In the genomic region with DNA sequence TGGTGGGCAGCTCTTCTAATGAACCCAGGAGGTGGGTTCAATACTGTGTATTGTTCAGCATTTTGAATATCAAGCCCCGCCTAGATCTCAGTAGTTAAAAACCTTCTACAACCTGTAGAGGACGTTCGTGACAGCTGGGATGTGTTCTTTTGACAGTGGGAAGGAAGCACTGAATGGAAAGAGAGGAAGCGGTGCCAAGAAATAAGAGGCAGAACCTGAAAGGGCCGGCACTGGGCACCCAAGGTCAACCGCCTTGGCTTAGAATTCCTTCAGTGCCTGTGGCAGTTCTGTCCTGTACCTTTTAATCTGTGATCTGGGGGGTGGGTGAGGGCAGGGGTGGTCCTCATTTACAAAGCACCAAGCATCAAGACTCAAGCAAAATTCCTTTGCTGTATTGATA, we compare ENCODE assay signal across 23 cellular contexts.
"Had no signal": no experiment of that assay in that cellular context is flagged by ENCODE, and none has a peak within 500 bp of the region (broad histone marks: within the 10 kb centered on the region; RNA-seq: fewer than 3 reads in every experiment).

No MANE protein-coding gene starts in this region.

- H2AFZ ChIP-seq: parathyroid adenoma had no signal

- H3K79me2 ChIP-seq: parathyroid adenoma had no signal

- H3K27ac ChIP-seq: esophagus squamous epithelium, foreskin keratinocyte, lower lobe of right lung, parathyroid adenoma, prostate gland, sigmoid colon, skin epidermis, thoracic aorta had no signal

- H3K9me3 ChIP-seq: esophagus squamous epithelium, lower lobe of right lung, prostate gland, sigmoid colon, thoracic aorta had no signal

- H3K4me3 ChIP-seq: esophagus squamous epithelium, lower lobe of right lung, prostate gland, sigmoid colon, skin epidermis, thoracic aorta had no signal

- DNase-seq: cerebellar nuclear complex; esophagus squamous epithelium; foreskin keratinocyte; hippocampal formation; kidney glomerular epithelial cell; lower lobe of right lung; midbrain; naive B cell; occipital lobe; retina; sigmoid colon; stimulated activated CD4-positive, alpha-beta T cell treated with anti-CD3 and anti-CD28 coated beads, Interleukin-2, amount 100 ng/mL, for 24 hours; stimulated activated CD4-positive, alpha-beta T cell treated with anti-CD3 and anti-CD28 coated beads, Interleukin-4, amount 100 ng/mL, for 4 hours; stimulated activated naive B cell treated with anti-CD40 and anti-IgM and Interleukin-4, amounts not matched to agents 10 μg/mL and 1 μg/mL and 100 μg/mL, for 72 hours; stimulated activated naive CD8-positive, alpha-beta T cell treated with anti-CD3 and anti-CD28 coated beads, Interleukin-15, amount 100 ng/mL, for 72 hours had no signal

- H3K9ac ChIP-seq: parathyroid adenoma had no signal

- H3K27me3 Mint-ChIP-seq: dendritic cell treated with granulocyte-macrophage colony-stimulating factor and Interleukin-4, amounts not matched to agents 40 ng/mL and 50 ng/mL, for 4 days; memory B cell; naive B cell; stimulated activated naive B cell treated with anti-CD40 and anti-IgM and Interleukin-4, amounts not matched to agents 10 μg/mL and 1 μg/mL and 100 μg/mL, for 72 hours; stimulated activated naive CD8-positive, alpha-beta T cell treated with anti-CD3 and anti-CD28 coated beads, Interleukin-15, amount 100 ng/mL, for 72 hours; type B pancreatic cell had no signal

- H3K9me3 Mint-ChIP-seq: dendritic cell treated with granulocyte-macrophage colony-stimulating factor and Interleukin-4, amounts not matched to agents 40 ng/mL and 50 ng/mL, for 4 days; memory B cell; naive B cell; nephron; stimulated activated naive B cell treated with anti-CD40 and anti-IgM and Interleukin-4, amounts not matched to agents 10 μg/mL and 1 μg/mL and 100 μg/mL, for 72 hours; stimulated activated naive CD8-positive, alpha-beta T cell treated with anti-CD3 and anti-CD28 coated beads, Interleukin-15, amount 100 ng/mL, for 72 hours; type B pancreatic cell had no signal

- H3K4me1 ChIP-seq: esophagus squamous epithelium, foreskin keratinocyte, parathyroid adenoma, prostate gland, sigmoid colon had no signal

- H3K27ac Mint-ChIP-seq: dendritic cell treated with granulocyte-macrophage colony-stimulating factor and Interleukin-4, amounts not matched to agents 40 ng/mL and 50 ng/mL, for 4 days; memory B cell; naive B cell; nephron; stimulated activated naive B cell treated with anti-CD40 and anti-IgM and Interleukin-4, amounts not matched to agents 10 μg/mL and 1 μg/mL and 100 μg/mL, for 72 hours; stimulated activated naive CD8-positive, alpha-beta T cell treated with anti-CD3 and anti-CD28 coated beads, Interleukin-15, amount 100 ng/mL, for 72 hours; type B pancreatic cell had no signal

- H3K36me3 ChIP-seq: prostate gland had no signal

- H3K4me3 Mint-ChIP-seq: dendritic cell treated with granulocyte-macrophage colony-stimulating factor and Interleukin-4, amounts not matched to agents 40 ng/mL and 50 ng/mL, for 4 days; memory B cell; naive B cell; nephron; stimulated activated naive B cell treated with anti-CD40 and anti-IgM and Interleukin-4, amounts not matched to agents 10 μg/mL and 1 μg/mL and 100 μg/mL, for 72 hours; stimulated activated naive CD8-positive, alpha-beta T cell treated with anti-CD3 and anti-CD28 coated beads, Interleukin-15, amount 100 ng/mL, for 72 hours; type B pancreatic cell had no signal

- H3K4me1 Mint-ChIP-seq: nephron had no signal

- H3K27me3 ChIP-seq: esophagus squamous epithelium, foreskin keratinocyte, sigmoid colon had no signal
